ENCODE assay signal across 8 cellular contexts in genomic region chr17:71084219-71084618, GRCh38.
A peak's percentile ranks its signal among the peaks of the same experiment; 100 is the strongest.
DNase-seq lines count a peak whose midpoint lies in the region; ATAC-seq and TF ChIP-seq lines count a peak whose summit lies in the region.

No MANE protein-coding gene starts in this region.

- peak; percentile 29 to 54 for TF ChIP-seq CTCF in Caco-2 (IDR thresholded peaks at IDR 0.05; ENCODE audit: insufficient read depth in 1 of 2, low read depth in 1 of 2, low read length in 1 of 2, severe bottlenecking in 1 of 2, unreplicated experiment in 1 of 2)

- H3K36me3 ChIP-seq in Caco-2 (ENCODE audit: control insufficient read depth, insufficient read depth, low read length) = no peaks in the 10 kb centered on the region

- CTCF ChIA-PET in Caco-2 (lab: Charles Lee) = no interaction called here

- POLR2A ChIA-PET in Caco-2 (lab: Charles Lee) = no interaction called here

- H3K4me1 Mint-ChIP-seq in Caco-2 (ENCODE audit: low read depth, unreplicated experiment) = no peaks in the 10 kb centered on the region

- H3K27ac Mint-ChIP-seq in Caco-2 (ENCODE audit: unreplicated experiment) = no peak overlapping the region

- H3K4me3 ChIP-seq in Caco-2 (ENCODE audit: low read depth, low read length) = no peak overlapping the region

- 0 out of 2 replicates have a peak, but pooled peaks cover 5% of the 10 kb centered on the region for H3K9me3 ChIP-seq in Caco-2

- H3K4me1 ChIP-seq in Caco-2 = no peaks in the 10 kb centered on the region

- intact Hi-C loops in Caco-2 (cut with micrococcal nuclease; ENCODE audit: unreplicated experiment) = loop anchor here (1.0 to 5.0 kb wide), 2 partner anchors 142 to 317 kb away; no protein-coding TSS in a partner anchor

- H3K9me3 Mint-ChIP-seq in Caco-2 (ENCODE audit: unreplicated experiment) = peaks cover 4% of the 10 kb centered on the region

- H3K4me3 Mint-ChIP-seq in Caco-2 (ENCODE audit: unreplicated experiment) = no peak overlapping the region

- no peaks in the 10 kb centered on the region for H3K36me3 Mint-ChIP-seq in Caco-2 (ENCODE audit: insufficient read depth, unreplicated experiment)

- BruUV-seq in Caco-2 (replicated peaks; lab: Mats Ljungman, UMichigan) = no TSS peak

- DNase-seq in Caco-2 (peak; percentile 56 to 62), HK-2 (ENCODE audit: unreplicated experiment) (peak; percentile 32), SK-N-DZ (ENCODE audit: low spot score) (peak; percentile 15), iPS-NIHi7 (ENCODE audit: extremely low spot score) (peak; percentile 60), NCI-H1048 (lab: John Stamatoyannopoulos, UW) (no peak)
- no peak for DNase-seq in stimulated activated naive CD4-positive, alpha-beta T cell (lab: John Stamatoyannopoulos, UW)

- H3K27me3 ChIP-seq in Caco-2 (replicated peaks; ENCODE audit: control insufficient read depth, insufficient read depth, low read length) = no peaks in the 10 kb centered on the region

- peaks cover under 1% of the 10 kb centered on the region for H3K27me3 Mint-ChIP-seq in Caco-2 (ENCODE audit: insufficient read depth, unreplicated experiment)

- ATAC-seq in HG02571 (IDR thresholded peaks at IDR 0.05; ENCODE audit: unreplicated experiment) (no peak), HG02610 (IDR thresholded peaks at IDR 0.05; ENCODE audit: unreplicated experiment) (no peak)

Comparison
In these comparisons a context has a peak if more than half of its experiments do, and no peak if none do; other contexts are left out.
1. DNase-seq: peak in Caco-2 (2 of 2), HK-2 (single experiment), SK-N-DZ (single experiment) and iPS-NIHi7 (single experiment); none in stimulated activated naive CD4-positive, alpha-beta T cell (0 of 6) and NCI-H1048 (single experiment).